Comparison of ENCODE assay signal across 8 cellular contexts in genomic region chr3:75432885-75433284, GRCh38.
DNase-seq lines count a peak whose midpoint lies in the region; TF ChIP-seq lines count a peak whose summit lies in the region.
"Not testable (repeated sequence)": the region's sequence is repeated elsewhere in the genome, so short reads cannot be mapped to it uniquely, and the experiment has no call there.

No MANE protein-coding gene starts in this region.

- not testable (repeated sequence) for H3K23ac ChIP-seq in mesendoderm (ENCODE audit: low read length)

- not testable (repeated sequence) for H3K4me3 ChIP-seq in AG04449 (ENCODE audit: low read depth, low read length); mammary epithelial cell (replicated peaks in 1 of 3; ENCODE audit: insufficient read depth in 1 of 3, low read depth in 2 of 3, low read length in 3 of 3); mesendoderm (ENCODE audit: low read length)
- H3K4me3 ChIP-seq in skeletal muscle satellite cell (ENCODE audit: low read length) = peak overlapping the region; percentile 84

- not testable (repeated sequence) for H3K56ac ChIP-seq in mesendoderm (ENCODE audit: low read length)

- H3K27me3 ChIP-seq in mammary epithelial cell (ENCODE audit: insufficient read depth, low read length); mesendoderm (ENCODE audit: insufficient read depth, low read length, poor library complexity); skeletal muscle satellite cell (ENCODE audit: control insufficient read depth, insufficient read depth, low read length): not testable (repeated sequence)

- 58% methylated on average over 7 of the region's 8 CpGs for WGBS in mammary epithelial cell (ENCODE audit: low coverage, missing lambda C conversion rate)
- no CpG with 5 or more reads among the region's 8 CpGs for WGBS in mesendoderm (ENCODE audit: extremely low coverage, insufficient coverage, low lambda C conversion rate)

- not testable (repeated sequence) for H4K8ac ChIP-seq in mesendoderm (ENCODE audit: low read depth, low read length)

- POLR2A ChIA-PET in AG04449 (lab: Yijun Ruan, JAX) = not testable (repeated sequence)

- in situ Hi-C loops in mammary epithelial cell (cut with MboI; ENCODE audit: low sequenced_read_pairs in 2 of 2) = not testable (repeated sequence)

- H3K4me1 ChIP-seq in mammary epithelial cell (ENCODE audit: insufficient read depth, low read length); mesendoderm (ENCODE audit: control insufficient read depth, low read depth, low read length): not testable (repeated sequence)
- peaks cover 30% of the 10 kb centered on the region for H3K4me1 ChIP-seq in skeletal muscle satellite cell (ENCODE audit: control insufficient read depth, insufficient read depth, low read length)

- DNase-seq in AG04449 (ENCODE audit: low read depth, low spot score) = peak; percentile 69
- peak; percentile 78 for DNase-seq in GM03348 (ENCODE audit: low spot score)
- DNase-seq in NCI-H2107 treated with DMSO at 0.1 percent for 48 hours (lab: John Stamatoyannopoulos, UW; ENCODE audit: unreplicated experiment) = peak; percentile 59
- DNase-seq in UCSD-AML1 (lab: John Stamatoyannopoulos, UW; ENCODE audit: unreplicated experiment) = peak; percentile 7
- peak; percentile 27 for DNase-seq in mammary epithelial cell
- DNase-seq in glomerular endothelial cell (ENCODE audit: extremely low read depth, low read depth, low spot score) = peak; percentile 51
- DNase-seq in mesendoderm = peak; percentile 40

- H3K4ac ChIP-seq in mesendoderm (ENCODE audit: low read depth, low read length) = not testable (repeated sequence)

- not testable (repeated sequence) for H3K9ac ChIP-seq in mammary epithelial cell (ENCODE audit: insufficient read depth, low read length); mesendoderm (ENCODE audit: low read length)
- peak overlapping the region; percentile 99 for H3K9ac ChIP-seq in skeletal muscle satellite cell (ENCODE audit: low read depth, low read length)

- H3K18ac ChIP-seq in mesendoderm (ENCODE audit: low read length) = not testable (repeated sequence)

- not testable (repeated sequence) for H4K20me1 ChIP-seq in mammary epithelial cell (ENCODE audit: insufficient read depth, low read length)

- TF ChIP-seq CTCF in AG04449 (IDR thresholded peaks at IDR 0.05; ENCODE audit: insufficient read depth, low read length, missing control alignments); mammary epithelial cell (conservative IDR thresholded peaks at IDR 0.05 in 1 of 2, IDR thresholded peaks at IDR 0.05 in 1 of 2; ENCODE audit: extremely low read depth in 1 of 2, insufficient read depth in 1 of 2, low read depth in 1 of 2, low read length in 2 of 2): not testable (repeated sequence)

- intact Hi-C loops in mammary epithelial cell (cut with micrococcal nuclease) = loop anchor here (5.0 kb wide), 1 partner anchor 209 kb away; no protein-coding TSS in a partner anchor

- H2AFZ ChIP-seq in mammary epithelial cell (ENCODE audit: low read depth, low read length) = not testable (repeated sequence)

- not testable (repeated sequence) for H2AK5ac ChIP-seq in mesendoderm (ENCODE audit: low read length)

- H3K79me1 ChIP-seq in mesendoderm (ENCODE audit: low read length) = not testable (repeated sequence)

- dilution Hi-C loops in mammary epithelial cell (cut with HindIII; ENCODE audit: low sequenced_read_pairs) = not testable (repeated sequence)

- CTCF ChIA-PET in AG04449 (lab: Yijun Ruan, JAX) = interaction anchor here (0.6 to 0.8 kb wide), 3 partner anchors 9 to 139 kb away, joined by 3 read pairs; no protein-coding TSS in a partner anchor
- CTCF ChIA-PET in mammary epithelial cell (lab: Charles Lee; ENCODE audit: low non-redundant PET) = not testable (repeated sequence)

- not testable (repeated sequence) for H4K5ac ChIP-seq in mesendoderm (ENCODE audit: low read length)

- not testable (repeated sequence) for H3K79me2 ChIP-seq in mammary epithelial cell (ENCODE audit: insufficient read depth, low read length); mesendoderm (ENCODE audit: control insufficient read depth, insufficient read depth, low read length)

- not testable (repeated sequence) for H3K9me3 ChIP-seq in mammary epithelial cell (replicated peaks; ENCODE audit: insufficient read depth, low read length); skeletal muscle satellite cell (replicated peaks; ENCODE audit: low read length)

- H3K4me2 ChIP-seq in mammary epithelial cell (ENCODE audit: insufficient read depth, low read depth, low read length); mesendoderm (ENCODE audit: low read length): not testable (repeated sequence)
- peak overlapping the region; percentile 93 for H3K4me2 ChIP-seq in skeletal muscle satellite cell (ENCODE audit: low read length)

- not testable (repeated sequence) for H2BK15ac ChIP-seq in mesendoderm (replicated peaks; ENCODE audit: low read depth)

- not testable (repeated sequence) for H3K27ac ChIP-seq in mammary epithelial cell (ENCODE audit: insufficient read depth, low read depth, low read length); mesendoderm (ENCODE audit: low read depth, low read length)

- BruUV-seq in mammary epithelial cell (replicated peaks; lab: Mats Ljungman, UMichigan) = not testable (repeated sequence)

- H2BK120ac ChIP-seq in mesendoderm (ENCODE audit: low read depth, low read length) = not testable (repeated sequence)

- H2BK5ac ChIP-seq in mesendoderm (ENCODE audit: low read length) = not testable (repeated sequence)

- H3K36me3 ChIP-seq in mammary epithelial cell (ENCODE audit: insufficient read depth, low read length); mesendoderm (ENCODE audit: control insufficient read depth, insufficient read depth, low read length): not testable (repeated sequence)
- peaks cover 10% of the 10 kb centered on the region for H3K36me3 ChIP-seq in skeletal muscle satellite cell (ENCODE audit: insufficient read depth, low read length)

Comparison
In these comparisons a context has a peak if more than half of its experiments do, and no peak if none do; other contexts are left out.
1. DNase-seq: peak in every context shown above with its lines; median percentile 78 in GM03348; 69 in AG04449; 59 in NCI-H2107 treated with DMSO at 0.1 percent for 48 hours; 51 in glomerular endothelial cell; 40 in mesendoderm; 27 in mammary epithelial cell; 7 in UCSD-AML1.